In genomic region chr6:17237246-17237645, GRCh38 we compare ENCODE assay signal across 7 cellular contexts. TPM values are rescaled to one million over a fixed set of nuclear protein-coding genes. Genes with fewer than 3 reads are reported as not detected.
"Had no signal": no experiment of that assay in that cellular context is flagged by ENCODE, and none has a peak within 500 bp of the region (broad histone marks: within the 10 kb centered on the region; RNA-seq: fewer than 3 reads in every experiment).

No MANE protein-coding gene starts in this region.

- H3K9me3 Mint-ChIP-seq: GM23338 had no signal

- H3K4me3 ChIP-seq: GM23338 had no signal

- H3K27me3 Mint-ChIP-seq: IgD-negative memory B cell had no signal

- H3K36me3 Mint-ChIP-seq: IgD-negative memory B cell had no signal

- H3K4me3 Mint-ChIP-seq: GM23338, H9, HFFc6, IgD-negative memory B cell had no signal

- ATAC-seq: GM23338, HCT116 had no signal

- H3K27ac Mint-ChIP-seq: GM23338, H9, HFFc6, IgD-negative memory B cell had no signal

- DNase-seq: H9, HFFc6, KBM-7 had no signal

RNA-seq across cellular contexts. Expression of gene RBM24, which starts 43.9 kb away (rescaled TPM):
- total RNA-seq: HT-29 had no signal
- polyA plus RNA-seq: IgD-negative memory B cell had no signal
